14 cellular contexts compared by ENCODE assay signal in the genomic region with DNA sequence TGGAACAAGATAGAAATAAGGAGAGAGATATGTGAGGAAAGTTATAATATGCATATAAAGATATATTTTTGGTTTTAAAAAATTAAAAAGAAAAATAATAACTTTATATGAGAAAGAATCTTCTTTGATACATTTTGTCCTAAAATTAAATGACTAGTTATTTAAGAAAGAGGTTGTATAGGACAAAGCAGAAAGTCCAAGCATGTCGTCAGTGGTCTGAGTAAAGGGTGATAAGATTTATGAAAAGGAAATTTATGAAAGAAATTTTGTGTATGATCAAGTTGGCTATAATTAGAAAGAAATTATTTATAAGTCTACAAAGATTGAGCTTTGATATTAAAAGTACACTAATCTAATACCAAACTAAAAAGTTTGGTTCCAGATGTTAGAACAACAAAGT.
DNase-seq lines count a peak whose midpoint lies in the region; ATAC-seq and FAIRE-seq lines count a peak whose summit lies in the region.
"Had no signal": no experiment of that assay in that cellular context is flagged by ENCODE, and none has a peak within 500 bp of the region (broad histone marks: within the 10 kb centered on the region; RNA-seq: fewer than 3 reads in every experiment).

No MANE protein-coding gene starts in this region.

- FAIRE-seq in G401.6 (lab: Jason Lieb, UNC) (peak; percentile 90), islet of Langerhans (lab: Jason Lieb, UNC) (peak; percentile 43)

- DNase-seq in DMS53 (lab: John Stamatoyannopoulos, UW): peak; percentile 26
- no peak for DNase-seq in DMS53 treated with DMSO at 0.1 percent for 48 hours (lab: John Stamatoyannopoulos, UW; ENCODE audit: unreplicated experiment)
- DNase-seq in NCI-H69 (lab: John Stamatoyannopoulos, UW): peak; percentile 16
- no peak for DNase-seq in stimulated activated naive CD8-positive, alpha-beta T cell treated with anti-CD3 and anti-CD28 coated beads, Interleukin-15, Interleukin-2, amounts not matched to agents 100 U/mL and 50 U/mL, for 24 hours
- no peak for DNase-seq in NCI-H1105 (lab: John Stamatoyannopoulos, UW)
- DNase-seq: 8988T; ACHN; Calu3; CD4-positive, alpha-beta T cell; DMS153; GM23248; H7 had no signal

- ATAC-seq in stimulated activated naive CD8-positive, alpha-beta T cell treated with anti-CD3 and anti-CD28 coated beads, Interleukin-15, Interleukin-2, amounts not matched to agents 100 U/mL and 50 U/mL, for 24 hours: no peak

Comparison
In these comparisons a context has a peak if more than half of its experiments do, and no peak if none do; other contexts are left out.
1. DNase-seq: peak in DMS53 (single experiment) and NCI-H69 (single experiment); none in DMS53 treated with DMSO at 0.1 percent for 48 hours (single experiment), stimulated activated naive CD8-positive, alpha-beta T cell treated with anti-CD3 and anti-CD28 coated beads, Interleukin-15, Interleukin-2, amounts not matched to agents 100 U/mL and 50 U/mL, for 24 hours (single experiment) and NCI-H1105 (single experiment).